1 cellular context compared by ENCODE assay signal in genomic region chr1:98048234-98048633, GRCh38.
A peak's percentile ranks its signal among the peaks of the same experiment; 100 is the strongest.
TF ChIP-seq lines count a peak whose summit lies in the region.

No MANE protein-coding gene starts in this region.

TF ChIP-seq in HepG2, 621 proteins besides CTCF, POLR2A, EP300 and RAD21 (continued from another document and continues in another):
- TF ChIP-seq ZNF646 (CRISPR knock-in tag; IDR thresholded peaks at IDR 0.05) (no peak), BCL6 (CRISPR knock-in tag; IDR thresholded peaks at IDR 0.05) (0 out of 2 replicates have a peak, but pooled peaks have one; percentile 22), ZNF639 (CRISPR knock-in tag; conservative IDR thresholded peaks at IDR 0.05) (no peak), ZNF496 (CRISPR knock-in tag; IDR thresholded peaks at IDR 0.05; ENCODE audit: insufficient replicate concordance) (no peak), KDM6A (CRISPR knock-in tag; IDR thresholded peaks at IDR 0.05; ENCODE audit: low read depth) (no peak), RARA (CRISPR knock-in tag; IDR thresholded peaks at IDR 0.05) (peak; percentile 61; the same call in 1 of the 2 replicates), ZC3H13 (CRISPR knock-in tag; IDR thresholded peaks at IDR 0.05) (no peak), KLF9 (CRISPR knock-in tag; IDR thresholded peaks at IDR 0.05; ENCODE audit: low read depth) (no peak), JUNB (CRISPR knock-in tag; IDR thresholded peaks at IDR 0.05; ENCODE audit: borderline replicate concordance) (0 out of 2 replicates have a peak, but pooled peaks have one; percentile 15), FOXC1 (CRISPR knock-in tag; IDR thresholded peaks at IDR 0.05; ENCODE audit: borderline replicate concordance) (no peak), ZNF30 (CRISPR knock-in tag; IDR thresholded peaks at IDR 0.05) (no peak), ZNF441 (CRISPR knock-in tag; IDR thresholded peaks at IDR 0.05; ENCODE audit: borderline replicate concordance) (peak; percentile 70; the same call in 1 of the 2 replicates), NFAT5 (CRISPR knock-in tag; IDR thresholded peaks at IDR 0.05) (no peak; the same call in 1 of the 2 replicates), SMC3 (IDR thresholded peaks at IDR 0.05; ENCODE audit: low read length) (no peak), RNF2 (conservative IDR thresholded peaks at IDR 0.05; ENCODE audit: low read depth) (no peak), SAFB2 (CRISPR knock-in tag; IDR thresholded peaks at IDR 0.05; ENCODE audit: borderline replicate concordance, low read depth) (no peak), ZNF343 (CRISPR knock-in tag; IDR thresholded peaks at IDR 0.05) (no peak), TEF (CRISPR knock-in tag; IDR thresholded peaks at IDR 0.05) (peak; percentile 50; the same call in 1 of the 2 replicates), ZBTB43 (CRISPR knock-in tag; conservative IDR thresholded peaks at IDR 0.05) (0 out of 2 replicates have a peak, but pooled peaks have one; percentile 41), ZNF335 (CRISPR knock-in tag; IDR thresholded peaks at IDR 0.05) (peak; percentile 55; the same call in 1 of the 2 replicates), ZNF83 (CRISPR knock-in tag; IDR thresholded peaks at IDR 0.05; ENCODE audit: borderline replicate concordance) (no peak), ZNF629 (CRISPR knock-in tag; conservative IDR thresholded peaks at IDR 0.05) (no peak), CREB3 (CRISPR knock-in tag; IDR thresholded peaks at IDR 0.05) (peak; percentile 82; the same call in 1 of the 2 replicates), ZHX2 (IDR thresholded peaks at IDR 0.05; ENCODE audit: low read depth) (no peak), ZHX2 (CRISPR knock-in tag; IDR thresholded peaks at IDR 0.05; ENCODE audit: borderline replicate concordance) (peak; percentile 62; the same call in 1 of the 2 replicates), ZNF577 (CRISPR knock-in tag; IDR thresholded peaks at IDR 0.05; ENCODE audit: borderline replicate concordance, low read depth) (no peak), POGZ (CRISPR knock-in tag; IDR thresholded peaks at IDR 0.05) (no peak), TCF7L2 (IDR thresholded peaks at IDR 0.05; ENCODE audit: low read depth, low read length) (no peak), KAT7 (CRISPR knock-in tag; IDR thresholded peaks at IDR 0.05; ENCODE audit: borderline replicate concordance) (no peak), FOXM1 (CRISPR knock-in tag; IDR thresholded peaks at IDR 0.05) (no peak), ZNF121 (CRISPR knock-in tag; IDR thresholded peaks at IDR 0.05) (no peak), HNRNPK (IDR thresholded peaks at IDR 0.05; ENCODE audit: low read depth, low read length, poor library complexity, severe bottlenecking) (no peak), SMAD9 (CRISPR knock-in tag; IDR thresholded peaks at IDR 0.05) (no peak), ZFP1 (CRISPR knock-in tag; IDR thresholded peaks at IDR 0.05) (no peak)
